ENCODE assay signal across 25 cellular contexts in the genomic region with DNA sequence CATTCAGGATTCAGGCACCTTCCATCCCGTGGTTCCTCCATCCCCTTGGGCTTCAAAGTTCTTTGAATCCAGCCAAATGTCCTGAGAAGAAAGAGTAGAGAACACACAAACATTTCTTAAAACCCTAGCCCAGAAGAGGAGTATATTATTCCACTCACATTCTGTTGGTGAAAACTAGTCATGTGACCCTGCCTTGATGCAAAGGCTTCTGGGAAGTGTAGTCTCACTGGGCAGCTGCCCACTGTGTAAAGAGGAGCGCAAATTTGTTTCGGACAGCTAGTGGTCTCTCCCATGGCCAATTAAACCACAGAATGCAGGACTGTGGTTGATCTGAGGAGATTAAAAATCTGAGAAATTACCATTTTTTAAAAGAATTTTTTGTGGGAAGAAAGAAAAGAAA.
DNase-seq lines count a peak whose midpoint lies in the region; ATAC-seq, FAIRE-seq and TF ChIP-seq lines count a peak whose summit lies in the region.
"Had no signal": no experiment of that assay in that cellular context is flagged by ENCODE, and none has a peak within 500 bp of the region (broad histone marks: within the 10 kb centered on the region; RNA-seq: fewer than 3 reads in every experiment).

No MANE protein-coding gene starts in this region.

- intact Hi-C loops in HepG2 (cut with micrococcal nuclease; ENCODE audit: unreplicated experiment) (no loop called here), right lobe of liver (cut with DNase I) (no loop called here), K562 (cut with micrococcal nuclease) (no loop called here)
- intact Hi-C loops in CD4-positive, alpha-beta T cell (cut with DNase I, micrococcal nuclease) = no loop called here

- H3K4me3 Mint-ChIP-seq in activated CD4-positive, alpha-beta T cell treated with anti-CD3 and anti-CD28 coated beads, Interleukin-2, amount 10 ng/mL, durations not matched to agents 7 days and 5 days = no peak overlapping the region
- H3K4me3 Mint-ChIP-seq in CD4-positive, alpha-beta T cell = no peak overlapping the region
- H3K4me3 Mint-ChIP-seq: CD4-positive, alpha-beta memory T cell had no signal

- ATAC-seq in HepG2 = no peak
- no peak for ATAC-seq in right lobe of liver
- peak; percentile 64; the same call in 1 of the 3 replicates for ATAC-seq in K562
- no peak for ATAC-seq in HG03095 (IDR thresholded peaks at IDR 0.05; ENCODE audit: unreplicated experiment)
- ATAC-seq in CD4-positive, alpha-beta T cell (ENCODE audit: poor library complexity) = no peak

- POLR2A ChIA-PET in HepG2 (lab: Yijun Ruan, JAX) = no interaction called here
- POLR2A ChIA-PET in K562 (lab: Yijun Ruan, JAX) = no interaction called here
- POLR2A ChIA-PET in activated CD4-positive, alpha-beta T cell treated with anti-CD3 and anti-CD28 coated beads, Interleukin-2, amount 10 ng/mL, durations not matched to agents 7 days and 5 days (lab: Charles Lee) = no interaction called here
- POLR2A ChIA-PET in CD4-positive, alpha-beta T cell (lab: Charles Lee) = no interaction called here

- H3K4me3 ChIP-seq in HepG2 (replicated peaks in 1 of 3; ENCODE audit: insufficient read depth in 1 of 3, low read depth in 2 of 3, low read length in 3 of 3) (no peak overlapping the region), right lobe of liver (no peak overlapping the region), K562 (no peak overlapping the region)
- H3K4me3 ChIP-seq: BLaER1, GM23248, SJSA1 had no signal

- DNase-seq in HepG2 (ENCODE audit: low spot score) (no peak), right lobe of liver (no peak), K562 (ENCODE audit: extremely low read depth in 1 of 4, low spot score in 3 of 4) (peak in 3 of 4 experiments; percentile 5 to 10 (median 9)), iPS-NIHi7 (ENCODE audit: extremely low spot score) (peak; percentile 34)
- no peak for DNase-seq in activated CD4-positive, alpha-beta T cell treated with anti-CD3 and anti-CD28 coated beads, Interleukin-2, amount 10 ng/mL, durations not matched to agents 7 days and 5 days
- DNase-seq in CD4-positive, alpha-beta T cell = no peak
- DNase-seq: CD4-positive, alpha-beta memory T cell; COR-L47; DMS53; GM23248; HCEC 1CT; KBM-7; MV-4-11; NCI-H1105 treated with DMSO at 0.1 percent for 48 hours; NCI-H146; NCI-H1930; NCI-H2107; NCI-H524 treated with DMSO at 0.1 percent for 48 hours; NCI-H774; Right ventricle myocardium superior; RPMI8226 had no signal

- H3K79me2 ChIP-seq in HepG2 (ENCODE audit: insufficient read depth, low read length) = no peaks in the 10 kb centered on the region
- H3K79me2 ChIP-seq in K562 (ENCODE audit: control insufficient read depth, insufficient read depth, low read length) = no peaks in the 10 kb centered on the region

- no peak for FAIRE-seq in HepG2 (lab: Jason Lieb, UNC)
- no peak for FAIRE-seq in K562 (lab: Jason Lieb, UNC)
- FAIRE-seq: GM18507 had no signal

- in situ Hi-C loops in HepG2 (cut with HindIII; ENCODE audit: extremely low pct_ligation_motif_present, low pct_unique_long_range_greater_than_20kb) = no loop called here
- in situ Hi-C loops in K562 (cut with MboI) = no loop called here

- H4K20me1 ChIP-seq in HepG2 (ENCODE audit: insufficient read depth, low read length) (no peaks in the 10 kb centered on the region), K562 (replicated peaks; ENCODE audit: control insufficient read depth, insufficient read depth, low read length) (no peaks in the 10 kb centered on the region)
- H4K20me1 ChIP-seq: BLaER1 had no signal

- 4% methylated on average over 3 of the region's 3 CpGs for WGBS in HepG2 (ENCODE audit: low lambda C conversion rate)
- 62% methylated on average over 3 of the region's 3 CpGs for WGBS in right lobe of liver (ENCODE audit: insufficient coverage, low coverage, low lambda C conversion rate, missing lambda C conversion rate)
- 0% methylated on average over 3 of the region's 3 CpGs for WGBS in K562 (ENCODE audit: insufficient coverage, low coverage, missing lambda C conversion rate)

- no peaks in the 10 kb centered on the region for H3K36me3 Mint-ChIP-seq in activated CD4-positive, alpha-beta T cell treated with anti-CD3 and anti-CD28 coated beads, Interleukin-2, amount 10 ng/mL, durations not matched to agents 7 days and 5 days (ENCODE audit: low read depth)
- H3K36me3 Mint-ChIP-seq in CD4-positive, alpha-beta T cell (ENCODE audit: low read depth) = no peaks in the 10 kb centered on the region
- H3K36me3 Mint-ChIP-seq: CD4-positive, alpha-beta memory T cell had no signal

- H3K4me2 ChIP-seq in HepG2 (ENCODE audit: low read depth, low read length) = no peak overlapping the region
- H3K4me2 ChIP-seq in K562 (ENCODE audit: insufficient read depth, low read length) = no peak overlapping the region
- H3K4me2 ChIP-seq: BLaER1 had no signal

- no peaks in the 10 kb centered on the region for H3K9me3 Mint-ChIP-seq in activated CD4-positive, alpha-beta T cell treated with anti-CD3 and anti-CD28 coated beads, Interleukin-2, amount 10 ng/mL, durations not matched to agents 7 days and 5 days
- peaks cover 3% of the 10 kb centered on the region for H3K9me3 Mint-ChIP-seq in CD4-positive, alpha-beta T cell

- H3K36me3 ChIP-seq in HepG2 (replicated peaks in 1 of 2; ENCODE audit: control insufficient read depth in 1 of 2, insufficient read depth in 2 of 2, low read length in 2 of 2) = no peaks in the 10 kb centered on the region
- no peaks in the 10 kb centered on the region for H3K36me3 ChIP-seq in right lobe of liver
- H3K36me3 ChIP-seq in K562 (ENCODE audit: control insufficient read depth, insufficient read depth, low read length) = no peaks in the 10 kb centered on the region
- H3K36me3 ChIP-seq: BLaER1, SJSA1 had no signal

- TF ChIP-seq POLR2A in HepG2 (IDR thresholded peaks at IDR 0.05; ENCODE audit: insufficient read depth in 1 of 2, low read depth in 2 of 2, low read length in 2 of 2) (no peak), right lobe of liver (IDR thresholded peaks at IDR 0.05) (no peak), K562 (conservative IDR thresholded peaks at IDR 0.05) (no peak)

- no peaks in the 10 kb centered on the region for H3K9me1 ChIP-seq in K562 (ENCODE audit: control insufficient read depth, insufficient read depth, low read length)

- H3K27ac ChIP-seq in HepG2 (ENCODE audit: extremely low read length, insufficient read depth, low read length) = no peak overlapping the region
- H3K27ac ChIP-seq in right lobe of liver = no peak overlapping the region
- no peak overlapping the region for H3K27ac ChIP-seq in K562 (ENCODE audit: extremely low read depth, low read depth, low read length)
- H3K27ac ChIP-seq in CD4-positive, alpha-beta T cell (ENCODE audit: low read depth, low read length) = no peak overlapping the region
- H3K27ac ChIP-seq: BLaER1, GM23248, SJSA1 had no signal

- H3K9ac ChIP-seq in HepG2 (ENCODE audit: insufficient read depth, low read depth, low read length) (no peak overlapping the region), K562 (ENCODE audit: insufficient read depth in 1 of 2, low read depth in 2 of 2, low read length in 2 of 2) (no peak overlapping the region)
- H3K9ac ChIP-seq: BLaER1, GM23248 had no signal

- CTCF ChIA-PET in HepG2 (lab: Yijun Ruan, JAX; ENCODE audit: low intra/inter-chr PET ratio, low total read pairs) = no interaction called here
- CTCF ChIA-PET in K562 (lab: Yijun Ruan, JAX; ENCODE audit: low intra/inter-chr PET ratio) = no interaction called here
- CTCF ChIA-PET in activated CD4-positive, alpha-beta T cell treated with anti-CD3 and anti-CD28 coated beads, Interleukin-2, amount 10 ng/mL, durations not matched to agents 7 days and 5 days (lab: Charles Lee) = no interaction called here
- CTCF ChIA-PET in CD4-positive, alpha-beta T cell (lab: Charles Lee) = no interaction called here

- no peaks in the 10 kb centered on the region for H3K4me1 ChIP-seq in HepG2 (ENCODE audit: insufficient read depth, low read length)
- no peaks in the 10 kb centered on the region for H3K4me1 ChIP-seq in right lobe of liver
- no peaks in the 10 kb centered on the region for H3K4me1 ChIP-seq in K562 (replicated peaks in 1 of 2; ENCODE audit: control insufficient read depth in 2 of 2, insufficient read depth in 2 of 2, low read length in 2 of 2)
- H3K4me1 ChIP-seq: BLaER1, SJSA1 had no signal

- H2AFZ ChIP-seq in HepG2 (ENCODE audit: low read length) (no peak overlapping the region), K562 (ENCODE audit: low read depth, low read length) (no peak overlapping the region)
- H2AFZ ChIP-seq: GM23248 had no signal

- no peak for TF ChIP-seq RAD21 in HepG2 (CRISPR knock-in tag; IDR thresholded peaks at IDR 0.05)
- TF ChIP-seq RAD21 in K562 (CRISPR knock-in tag; conservative IDR thresholded peaks at IDR 0.05 in 1 of 2, IDR thresholded peaks at IDR 0.05 in 1 of 2) = no peak

- no peaks in the 10 kb centered on the region for H3K9me3 ChIP-seq in HepG2 (ENCODE audit: low read length)
- no peaks in the 10 kb centered on the region for H3K9me3 ChIP-seq in right lobe of liver
- no peaks in the 10 kb centered on the region for H3K9me3 ChIP-seq in K562 (replicated peaks; ENCODE audit: control insufficient read depth, insufficient read depth, low read depth, low read length)
- no peaks in the 10 kb centered on the region for H3K9me3 ChIP-seq in CD4-positive, alpha-beta T cell (ENCODE audit: control insufficient read depth, low read length)
- H3K9me3 ChIP-seq: BLaER1, SJSA1 had no signal

- BruUV-seq in HepG2 (replicated peaks; lab: Mats Ljungman, UMichigan) (no TSS peak), K562 (replicated peaks; lab: Mats Ljungman, UMichigan) (no TSS peak)

- no peak overlapping the region for H3K27ac Mint-ChIP-seq in activated CD4-positive, alpha-beta T cell treated with anti-CD3 and anti-CD28 coated beads, Interleukin-2, amount 10 ng/mL, durations not matched to agents 7 days and 5 days
- no peak overlapping the region for H3K27ac Mint-ChIP-seq in CD4-positive, alpha-beta T cell
- H3K27ac Mint-ChIP-seq: CD4-positive, alpha-beta memory T cell had no signal

- no peaks in the 10 kb centered on the region for H3K4me1 Mint-ChIP-seq in activated CD4-positive, alpha-beta T cell treated with anti-CD3 and anti-CD28 coated beads, Interleukin-2, amount 10 ng/mL, durations not matched to agents 7 days and 5 days
- no peaks in the 10 kb centered on the region for H3K4me1 Mint-ChIP-seq in CD4-positive, alpha-beta T cell (ENCODE audit: low read depth)
- H3K4me1 Mint-ChIP-seq: CD4-positive, alpha-beta memory T cell had no signal

- TF ChIP-seq CTCF in HepG2 (CRISPR knock-in tag; IDR thresholded peaks at IDR 0.05) = no peak
- TF ChIP-seq CTCF in right lobe of liver (IDR thresholded peaks at IDR 0.05) = no peak
- TF ChIP-seq CTCF in K562 (IDR thresholded peaks at IDR 0.05 in 2 of 3, conservative IDR thresholded peaks at IDR 0.05 in 1 of 3; ENCODE audit: insufficient read depth in 2 of 3, low read depth in 1 of 3, low read length in 3 of 3) = no peak
- TF ChIP-seq CTCF in CD4-positive, alpha-beta T cell (IDR thresholded peaks at IDR 0.05) = no peak

- no peaks in the 10 kb centered on the region for H3K27me3 Mint-ChIP-seq in activated CD4-positive, alpha-beta T cell treated with anti-CD3 and anti-CD28 coated beads, Interleukin-2, amount 10 ng/mL, durations not matched to agents 7 days and 5 days
- peaks cover 12% of the 10 kb centered on the region for H3K27me3 Mint-ChIP-seq in CD4-positive, alpha-beta T cell

- H3K27me3 ChIP-seq in HepG2 (ENCODE audit: control insufficient read depth in 1 of 2, insufficient read depth in 2 of 2, low read length in 2 of 2) = no peaks in the 10 kb centered on the region
- no peaks in the 10 kb centered on the region for H3K27me3 ChIP-seq in right lobe of liver
- H3K27me3 ChIP-seq in K562 (ENCODE audit: control insufficient read depth in 2 of 2, insufficient read depth in 2 of 2, low read length in 2 of 2) = no peaks in the 10 kb centered on the region
- H3K27me3 ChIP-seq in CD4-positive, alpha-beta T cell (ENCODE audit: control insufficient read depth, insufficient read depth, low read length) = no peaks in the 10 kb centered on the region
- H3K27me3 ChIP-seq: BLaER1, SJSA1 had no signal

- TF ChIP-seq EP300 in HepG2 (IDR thresholded peaks at IDR 0.05; ENCODE audit: low read depth in 2 of 2, low read length in 2 of 2) = no peak
- no peak for TF ChIP-seq EP300 in HepG2 (CRISPR knock-in tag; IDR thresholded peaks at IDR 0.05; ENCODE audit: borderline replicate concordance)
- TF ChIP-seq EP300 in K562 (IDR thresholded peaks at IDR 0.05; ENCODE audit: low read length) = no peak

Comparison
In these comparisons a context has a peak if more than half of its experiments do, and no peak if none do; other contexts are left out.
1. DNase-seq: peak in K562 (3 of 4) and iPS-NIHi7 (single experiment); none in HepG2 (single experiment), right lobe of liver (0 of 3), activated CD4-positive, alpha-beta T cell treated with anti-CD3 and anti-CD28 coated beads, Interleukin-2, amount 10 ng/mL, durations not matched to agents 7 days and 5 days (single experiment) and CD4-positive, alpha-beta T cell (0 of 10).
2. Of the 241 proteins assayed by ChIP-seq in both HepG2 and K562: peak only in HepG2: ZNF143; only in K562: HCFC1, NFYB, RAD51, TFE3 and USF2; in both: none; in neither: 234; mixed calls (peak in some experiments, not most) for 1.